ENCODE assay signal across 15 cellular contexts in genomic region chr16:11162571-11163268, GRCh38.
DNase-seq lines count a peak whose midpoint lies in the region; ATAC-seq and TF ChIP-seq lines count a peak whose summit lies in the region.
"Had no signal": no experiment of that assay in that cellular context is flagged by ENCODE, and none has a peak within 500 bp of the region (broad histone marks: within the 10 kb centered on the region; RNA-seq: fewer than 3 reads in every experiment).

No MANE protein-coding gene starts in this region.

- H3K36me3 ChIP-seq in IMR-90 (ENCODE audit: control insufficient read depth, insufficient read depth, low read length): peaks cover 9% of the 10 kb centered on the region
- peaks cover 0 to 15% (median 11%) of the 10 kb centered on the region in 4 donors for H3K36me3 ChIP-seq in sigmoid colon
- peaks cover 4% of the 10 kb centered on the region for H3K36me3 ChIP-seq in brain microvascular endothelial cell (replicated peaks)

- no TSS peak for BruUV-seq in IMR-90 (replicated peaks; lab: Mats Ljungman, UMichigan)

- TF ChIP-seq EP300 in sigmoid colon (IDR thresholded peaks at IDR 0.05): no peak

- in situ Hi-C loops in IMR-90 (cut with MboI; ENCODE audit: low sequenced_read_pairs): no loop called here
- in situ Hi-C loops in brain microvascular endothelial cell (cut with HindIII; ENCODE audit: low pct_ligation_motif_present, low sequenced_read_pairs): no loop called here

- H3K4me1 ChIP-seq in IMR-90 (ENCODE audit: control insufficient read depth, insufficient read depth, low read length) (peaks cover 21% of the 10 kb centered on the region), sigmoid colon (peaks cover 0 to 49% (median 45%) of the 10 kb centered on the region in 4 donors)

- H3K56ac ChIP-seq in IMR-90 (ENCODE audit: extremely low read depth, insufficient read depth, low read length): no peak overlapping the region

- H2BK120ac ChIP-seq in IMR-90 (ENCODE audit: low read depth, low read length): no peak overlapping the region

- H3K27ac ChIP-seq in IMR-90 (ENCODE audit: insufficient read depth, low read length) (no peak overlapping the region), VCaP (peak overlapping the region; percentile 76), sigmoid colon (peak overlapping the region; percentile 65 to 77 (median 72)), brain microvascular endothelial cell (no peak overlapping the region)
- H3K27ac ChIP-seq: BLaER1 had no signal

- DNase-seq in IMR-90 (no peak), glutamatergic neuron (no peak), sigmoid colon (no peak), NCI-H2029 (lab: John Stamatoyannopoulos, UW) (no peak), brain microvascular endothelial cell (no peak), SW480 (ENCODE audit: low spot score) (no peak)
- DNase-seq: activated naive CD8-positive, alpha-beta T cell treated with anti-CD3 and anti-CD28 coated beads, Interleukin-2, amount 50 U/mL, for 24 hours; DMS79; KBM-7; mesenchymal stem cell; NCI-H774; stimulated activated CD4-positive, alpha-beta T cell treated with anti-CD3 and anti-CD28 coated beads, Interleukin-12 subunit alpha, Interleukin-12 subunit beta, amount 100 ng/mL, for 4 hours had no signal

- H3K23ac ChIP-seq in IMR-90 (ENCODE audit: low read depth, low read length): peak overlapping the region; percentile 56; the same call in 1 of the 2 replicates

- H3K36me3 Mint-ChIP-seq in glutamatergic neuron (ENCODE audit: unreplicated experiment): no peaks in the 10 kb centered on the region

- H3K9ac ChIP-seq in IMR-90 (ENCODE audit: low read depth, low read length): no peak overlapping the region
- H3K9ac ChIP-seq: BLaER1 had no signal

- H3K9me3 ChIP-seq in IMR-90 (ENCODE audit: control insufficient read depth, insufficient read depth, low read length): 0 out of 2 replicates have a peak, but pooled peaks cover 2% of the 10 kb centered on the region
- no peaks in the 10 kb centered on the region for H3K9me3 ChIP-seq in sigmoid colon
- H3K9me3 ChIP-seq: tibial nerve had no signal

- no peak for TF ChIP-seq CTCF in IMR-90 (conservative IDR thresholded peaks at IDR 0.05; ENCODE audit: low read depth, low read length)
- no peak for TF ChIP-seq CTCF in VCaP (conservative IDR thresholded peaks at IDR 0.05)
- TF ChIP-seq CTCF in glutamatergic neuron (IDR thresholded peaks at IDR 0.05; ENCODE audit: partially characterized antibody, unreplicated experiment): no peak
- TF ChIP-seq CTCF in sigmoid colon (IDR thresholded peaks at IDR 0.05): no peak
- TF ChIP-seq CTCF in brain microvascular endothelial cell (IDR thresholded peaks at IDR 0.05; ENCODE audit: low read depth, low read length, missing control alignments): no peak

- POLR2A ChIA-PET in IMR-90 (lab: Charles Lee; ENCODE audit: unreplicated experiment): no interaction called here

- ATAC-seq in IMR-90 (ENCODE audit: low read depth): no peak
- ATAC-seq: activated naive CD8-positive, alpha-beta T cell treated with anti-CD3 and anti-CD28 coated beads, Interleukin-2, amount 50 U/mL, for 24 hours had no signal

- H2BK5ac ChIP-seq in IMR-90 (ENCODE audit: low read depth, low read length, poor library complexity, severe bottlenecking): no peak overlapping the region

- TF ChIP-seq RAD21 in IMR-90 (IDR thresholded peaks at IDR 0.05; ENCODE audit: low read length): no peak

- no peaks in the 10 kb centered on the region for H3K27me3 ChIP-seq in IMR-90 (ENCODE audit: control insufficient read depth, insufficient read depth, low read length)
- H3K27me3 ChIP-seq in sigmoid colon: no peaks in the 10 kb centered on the region
- H3K27me3 ChIP-seq in brain microvascular endothelial cell (replicated peaks): no peaks in the 10 kb centered on the region
- H3K27me3 ChIP-seq: BLaER1, tibial nerve had no signal

- TF ChIP-seq POLR2A in IMR-90 (IDR thresholded peaks at IDR 0.05; ENCODE audit: low read depth, low read length): no peak
- TF ChIP-seq POLR2A in sigmoid colon (IDR thresholded peaks at IDR 0.05): no peak

- no peak overlapping the region for H3K14ac ChIP-seq in IMR-90 (replicated peaks; ENCODE audit: low read depth, low read length)

- H3K4me2 ChIP-seq in IMR-90 (ENCODE audit: low read depth, low read length): no peak overlapping the region
- H3K4me2 ChIP-seq: BLaER1 had no signal

- intact Hi-C loops in IMR-90 (cut with micrococcal nuclease): no loop called here
- intact Hi-C loops in sigmoid colon (cut with DNase I): loop anchor here (5.0 kb wide), 1 partner anchor 95 kb away; the partner anchor contains the start of gene SOCS1

- H3K27me3 Mint-ChIP-seq in glutamatergic neuron (ENCODE audit: unreplicated experiment): peaks cover 7% of the 10 kb centered on the region
- H3K27me3 Mint-ChIP-seq: activated naive CD8-positive, alpha-beta T cell treated with anti-CD3 and anti-CD28 coated beads, Interleukin-2, amount 50 U/mL, for 24 hours had no signal

- H4K91ac ChIP-seq in IMR-90 (ENCODE audit: insufficient read depth, low read depth, low read length): no peak overlapping the region

- peaks cover 2% of the 10 kb centered on the region for H3K9me3 Mint-ChIP-seq in glutamatergic neuron (ENCODE audit: unreplicated experiment)
- H3K9me3 Mint-ChIP-seq: activated naive CD8-positive, alpha-beta T cell treated with anti-CD3 and anti-CD28 coated beads, Interleukin-2, amount 50 U/mL, for 24 hours had no signal

- WGBS in IMR-90 (ENCODE audit: extremely low coverage in 2 of 2, insufficient read length in 1 of 2), 2 experiments: 77% methylated on average over 3 of the region's 9 CpGs; no CpG with 5 or more reads in 1 of the 2 experiments
- 92 to 93% methylated on average over 9 of the region's 9 CpGs for WGBS in sigmoid colon, 2 donors

- H3K4me3 ChIP-seq in IMR-90 (ENCODE audit: insufficient read depth, low read depth, low read length): no peak overlapping the region
- H3K4me3 ChIP-seq in sigmoid colon: no peak overlapping the region
- no peak overlapping the region for H3K4me3 ChIP-seq in brain microvascular endothelial cell (ENCODE audit: low read depth, low read length)
- H3K4me3 ChIP-seq: BLaER1, tibial nerve had no signal

- H3K27ac Mint-ChIP-seq in glutamatergic neuron (ENCODE audit: unreplicated experiment): peak overlapping the region; percentile 75
- H3K27ac Mint-ChIP-seq: activated naive CD8-positive, alpha-beta T cell treated with anti-CD3 and anti-CD28 coated beads, Interleukin-2, amount 50 U/mL, for 24 hours had no signal

- peak overlapping the region; percentile 22; the same call in 1 of the 2 replicates for H3K4ac ChIP-seq in IMR-90 (ENCODE audit: low read depth, low read length)

- peaks cover 54% of the 10 kb centered on the region for H3K4me1 Mint-ChIP-seq in glutamatergic neuron (ENCODE audit: low read depth, unreplicated experiment)

- peaks cover 15% of the 10 kb centered on the region for H3K9me1 ChIP-seq in IMR-90 (ENCODE audit: insufficient read depth, low read length)

- H4K5ac ChIP-seq in IMR-90 (ENCODE audit: low read depth, low read length): 0 out of 2 replicates have a peak overlapping the region, but pooled peaks have one; percentile 6

- H3K79me1 ChIP-seq in IMR-90 (ENCODE audit: low read depth in 1 of 2, low read length in 2 of 2): peaks cover 0 to 14% of the 10 kb centered on the region in 2 experiments; a peak in 2 of 4 replicates

- H2AK5ac ChIP-seq in IMR-90 (ENCODE audit: low read depth, low read length): no peak overlapping the region

- dilution Hi-C loops in IMR-90 (cut with HindIII; ENCODE audit: low sequenced_read_pairs, unreplicated experiment): no loop called here

- H4K8ac ChIP-seq in IMR-90 (ENCODE audit: low read depth in 2 of 2, low read length in 2 of 2): no peak overlapping the region; a peak in 1 of 4 replicates

- H2AK9ac ChIP-seq in IMR-90 (replicated peaks; ENCODE audit: low read depth, low read length, poor library complexity): no peak overlapping the region

- no peaks in the 10 kb centered on the region for H4K20me1 ChIP-seq in IMR-90 (ENCODE audit: insufficient read depth, low read length)

- H2BK20ac ChIP-seq in IMR-90 (ENCODE audit: low read depth, low read length): no peak overlapping the region; the same call in 1 of the 2 replicates

- CTCF ChIA-PET in IMR-90 (lab: Yijun Ruan, JAX): no interaction called here

- H2AFZ ChIP-seq in IMR-90 (replicated peaks; ENCODE audit: low read length, poor library complexity): no peak overlapping the region

- H2BK15ac ChIP-seq in IMR-90 (ENCODE audit: low read depth, low read length): no peak overlapping the region

- peak overlapping the region; percentile 10 for H3K4me3 Mint-ChIP-seq in glutamatergic neuron (ENCODE audit: unreplicated experiment)
- H3K4me3 Mint-ChIP-seq: activated naive CD8-positive, alpha-beta T cell treated with anti-CD3 and anti-CD28 coated beads, Interleukin-2, amount 50 U/mL, for 24 hours had no signal

- no peak overlapping the region; the same call in 1 of the 2 replicates for H3K18ac ChIP-seq in IMR-90 (ENCODE audit: low read depth, low read length)

TF ChIP-seq in IMR-90, 13 proteins besides CTCF, POLR2A, EP300 and RAD21 (continues in another document):
- TF ChIP-seq BHLHE40 (IDR thresholded peaks at IDR 0.05; ENCODE audit: low read depth, low read length) (no peak), USF2 (IDR thresholded peaks at IDR 0.05; ENCODE audit: low read depth, low read length) (no peak), MXI1 (IDR thresholded peaks at IDR 0.05; ENCODE audit: borderline replicate concordance, low read depth, low read length) (no peak), MAZ (IDR thresholded peaks at IDR 0.05; ENCODE audit: borderline replicate concordance, low read depth, low read length) (no peak), RCOR1 (IDR thresholded peaks at IDR 0.05; ENCODE audit: insufficient replicate concordance, low read length) (no peak), SMC3 (IDR thresholded peaks at IDR 0.05; ENCODE audit: low read depth, low read length) (no peak), MAFK (IDR thresholded peaks at IDR 0.05; ENCODE audit: low read depth, low read length) (no peak), FOS (IDR thresholded peaks at IDR 0.05; ENCODE audit: low read depth, low read length) (no peak)

Comparison
In these comparisons a context has a peak if more than half of its experiments do, and no peak if none do; other contexts are left out.
1. H3K27ac ChIP-seq: peak in VCaP (single experiment) and sigmoid colon (4 of 4); none in IMR-90 (single experiment) and brain microvascular endothelial cell (single experiment).